In the genomic region with DNA sequence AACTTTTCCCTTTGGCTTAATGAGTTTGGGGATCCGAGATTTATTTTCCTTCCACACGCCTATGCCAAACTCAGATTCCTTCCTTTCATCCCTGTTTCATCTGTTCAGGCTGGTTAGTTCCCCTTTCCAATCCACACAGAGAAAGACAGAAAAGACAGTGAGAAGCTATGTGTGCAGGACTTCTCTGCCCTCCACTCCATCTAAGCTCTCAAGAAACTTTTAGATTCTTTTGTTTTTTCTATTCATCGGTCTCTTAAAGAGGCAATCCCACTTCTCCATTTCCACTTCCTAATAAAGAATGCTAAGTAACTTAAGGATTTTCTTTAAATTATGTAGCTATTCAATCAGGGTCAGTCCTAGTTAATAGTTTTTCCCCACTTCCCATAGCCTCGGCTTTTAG, we compare ENCODE assay signal across 8 cellular contexts. TPM values are rescaled to one million over a fixed set of nuclear protein-coding genes. Genes with fewer than 3 reads are reported as not detected.
DNase-seq lines count a peak whose midpoint lies in the region; ATAC-seq and TF ChIP-seq lines count a peak whose summit lies in the region.

No MANE protein-coding gene starts in this region.

- no peak for TF ChIP-seq EP300 in upper lobe of left lung (IDR thresholded peaks at IDR 0.05)

- TF ChIP-seq POLR2A in lower leg skin (IDR thresholded peaks at IDR 0.05) (no peak), upper lobe of left lung (IDR thresholded peaks at IDR 0.05) (no peak)

- peak overlapping the region; percentile 94 for H3K27ac ChIP-seq in cardiac muscle cell
- peak overlapping the region; percentile 96 to 100 for H3K27ac ChIP-seq in ascending aorta
- peak overlapping the region; percentile 90 to 93 (median 92) for H3K27ac ChIP-seq in upper lobe of left lung

- H3K4me3 ChIP-seq in cardiac muscle cell = peak overlapping the region; percentile 73
- H3K4me3 ChIP-seq in ascending aorta = peak overlapping the region; percentile 83
- H3K4me3 ChIP-seq in lower leg skin (ENCODE audit: low read depth, poor library complexity, severe bottlenecking) = peak overlapping the region; percentile 65
- H3K4me3 ChIP-seq in upper lobe of left lung = peak overlapping the region in 3 of 4 donors; percentile 60 to 74 (median 65)

- intact Hi-C loops in Right ventricle myocardium superior (cut with DNase I) = loop anchor here (10.0 kb wide), 2 partner anchors 46 to 306 kb away; a partner anchor contains a TSS
- intact Hi-C loops in ascending aorta (cut with DNase I) = loop anchor here (1.0 kb wide), 1 partner anchor 11 kb away; no protein-coding TSS in a partner anchor
- intact Hi-C loops in lower leg skin (cut with DNase I; ENCODE audit: low total_unique reads) = no loop called here

- ATAC-seq in Right ventricle myocardium superior (ENCODE audit: poor library complexity) (no peak), upper lobe of left lung (ENCODE audit: low FRiP score in 2 of 2) (peak in 1 of 2 donors; percentile 4)
- ATAC-seq in activated CD4-positive, CD25-positive, alpha-beta regulatory T cell treated with anti-CD3 and anti-CD28 coated beads, Interleukin-2, amount 50 U/mL, for 24 hours = no peak

- H3K27me3 ChIP-seq in cardiac muscle cell = no peaks in the 10 kb centered on the region
- no peaks in the 10 kb centered on the region for H3K27me3 ChIP-seq in ascending aorta
- no peaks in the 10 kb centered on the region for H3K27me3 ChIP-seq in upper lobe of left lung

- H3K9me3 ChIP-seq in cardiac muscle cell (ENCODE audit: low read depth) = no peaks in the 10 kb centered on the region
- H3K9me3 ChIP-seq in ascending aorta = no peaks in the 10 kb centered on the region
- no peaks in the 10 kb centered on the region for H3K9me3 ChIP-seq in upper lobe of left lung

- 6 to 9% methylated on average over 4 of the region's 4 CpGs for WGBS in lower leg skin, 2 donors
- 7 to 10% methylated on average over 4 of the region's 4 CpGs for WGBS in upper lobe of left lung, 2 donors

- TF ChIP-seq CTCF in cardiac muscle cell (IDR thresholded peaks at IDR 0.05; ENCODE audit: low read depth, low read length) (no peak), ascending aorta (IDR thresholded peaks at IDR 0.05) (no peak), lower leg skin (IDR thresholded peaks at IDR 0.05) (no peak), upper lobe of left lung (IDR thresholded peaks at IDR 0.05) (no peak)

- no peaks in the 10 kb centered on the region for H3K36me3 ChIP-seq in cardiac muscle cell
- peaks cover 0 to 5% of the 10 kb centered on the region in 2 donors for H3K36me3 ChIP-seq in ascending aorta
- H3K36me3 ChIP-seq in upper lobe of left lung = peaks cover 0 to 9% (median 0%) of the 10 kb centered on the region in 4 donors

- DNase-seq in cardiac muscle cell (ENCODE audit: low read depth in 1 of 2, low spot score in 1 of 2) (no peak), Right ventricle myocardium superior (no peak), ascending aorta (ENCODE audit: low spot score in 2 of 2) (no peak), lower leg skin (ENCODE audit: low spot score in 2 of 2) (no peak), upper lobe of left lung (no peak), NCI-H1930 (lab: John Stamatoyannopoulos, UW) (no peak), NCI-H1436 (lab: John Stamatoyannopoulos, UW) (no peak)

- H3K4me1 ChIP-seq in cardiac muscle cell (ENCODE audit: low read depth) (peaks cover 30% of the 10 kb centered on the region), ascending aorta (peaks cover 5 to 55% of the 10 kb centered on the region in 2 donors), upper lobe of left lung (peaks cover 40 to 63% (median 53%) of the 10 kb centered on the region in 4 donors)

RNA-seq across cellular contexts. Expression of a gene that starts 11.2 kb away (rescaled TPM):
- total RNA-seq in cardiac muscle cell (2.9 and 6.8 TPM in 2 replicates), Right ventricle myocardium superior (23.6 TPM), ascending aorta (42.7 TPM), lower leg skin (10 to 100 TPM in 1 of 4 donors, 1 to 10 TPM in 3; 2.4 to 10.7 (median 5.4) TPM), upper lobe of left lung (100 to 1,000 TPM in 1 of 6 donors, 10 to 100 TPM in 5; 19.9 to 134 (median 60.8) TPM)
- 2.1 and 7.3 TPM in 2 replicates for polyA plus RNA-seq in cardiac muscle cell

RNA-seq across cellular contexts. Expression of a gene that starts 11.2 kb away (rescaled TPM):
- total RNA-seq in cardiac muscle cell (15.3 and 15.6 TPM in 2 replicates), Right ventricle myocardium superior (16.9 TPM), ascending aorta (39.1 TPM), lower leg skin (10 to 100 TPM; 13.3 to 16.5 (median 13.9) TPM), upper lobe of left lung (10 to 100 TPM; 15.0 to 42.3 (median 28.7) TPM)
- polyA plus RNA-seq in cardiac muscle cell = 14.5 and 16.8 TPM in 2 replicates
